8 cellular contexts compared by ENCODE assay signal in the genomic region with DNA sequence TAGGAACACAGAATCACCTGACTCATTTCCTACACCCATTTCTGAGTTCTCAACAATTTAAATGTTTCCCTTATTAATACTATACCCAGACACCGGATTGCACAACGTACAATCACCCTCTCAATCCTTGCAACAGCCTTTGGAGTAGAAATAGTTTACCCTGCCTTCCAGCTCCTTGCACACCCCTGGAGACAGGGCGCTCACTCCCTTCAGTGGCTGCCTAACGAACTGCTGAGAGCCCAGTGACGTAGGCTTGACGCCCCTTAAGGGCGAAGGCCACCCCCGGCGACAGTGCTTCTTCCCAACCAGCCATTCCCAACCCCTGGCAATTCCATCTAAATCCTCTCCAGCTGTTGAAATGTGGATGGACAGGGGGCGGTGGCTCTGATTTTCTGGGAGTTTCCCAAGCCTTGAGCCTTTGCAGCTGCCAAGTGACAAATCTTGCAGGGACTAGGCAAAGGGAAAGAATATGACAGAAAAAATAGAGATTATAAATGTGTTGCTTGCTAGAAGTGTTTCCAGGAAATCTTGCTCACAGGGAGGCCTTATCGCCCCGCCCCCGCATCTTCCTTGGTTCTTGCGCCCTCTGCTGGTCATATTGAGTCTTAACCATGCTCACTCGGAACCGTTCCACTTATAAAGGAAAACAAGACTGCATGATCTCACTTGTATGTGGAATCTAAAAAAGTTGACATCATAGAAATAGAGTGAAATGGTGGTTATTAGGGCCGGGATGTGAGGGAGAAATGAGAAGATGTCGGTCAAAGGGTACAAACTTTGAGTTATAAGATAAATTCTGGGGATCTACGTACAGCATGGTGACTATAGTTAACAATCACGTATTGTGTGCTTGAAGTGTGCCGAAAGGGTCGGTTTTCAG. TPM values are rescaled to one million over a fixed set of nuclear protein-coding genes. Genes with fewer than 3 reads are reported as not detected.
DNase-seq lines count a peak whose midpoint lies in the region; ATAC-seq and TF ChIP-seq lines count a peak whose summit lies in the region.

No MANE protein-coding gene starts in this region.

- peak; percentile 87 for TF ChIP-seq CTCF in Loucy (conservative IDR thresholded peaks at IDR 0.05; ENCODE audit: low read length)
- peak; percentile 97 for TF ChIP-seq CTCF in RWPE1 (conservative IDR thresholded peaks at IDR 0.05; ENCODE audit: low read depth)
- peak; percentile 80 for TF ChIP-seq CTCF in fibroblast of the aortic adventitia (IDR thresholded peaks at IDR 0.05; ENCODE audit: insufficient read depth, low read length)

- H3K9me2 ChIP-seq in Loucy (replicated peaks; ENCODE audit: low read depth, low read length): no peaks in the 10 kb centered on the region

- POLR2A ChIA-PET in RWPE1 (lab: Yijun Ruan, JAX; ENCODE audit: low non-redundant PET): no interaction called here

- no peaks in the 10 kb centered on the region for H3K9me3 ChIP-seq in Loucy (ENCODE audit: insufficient read depth, low read depth, low read length)

- H4K20me1 ChIP-seq in Loucy (ENCODE audit: insufficient read depth, low read length, poor library complexity, severe bottlenecking): no peaks in the 10 kb centered on the region

- no peaks in the 10 kb centered on the region for H3K79me2 ChIP-seq in Loucy (ENCODE audit: insufficient read depth, low read length)

- H3K9ac ChIP-seq in Loucy (ENCODE audit: low read depth, low read length, poor library complexity, severe bottlenecking): no peak overlapping the region

- no peaks in the 10 kb centered on the region for H3K36me3 ChIP-seq in Loucy (ENCODE audit: insufficient read depth, low read length)

- peak; percentile 27 for DNase-seq in GF-D8 (lab: John Stamatoyannopoulos, UW)
- DNase-seq in RWPE1 (ENCODE audit: low spot score): peak; percentile 93
- DNase-seq in activated T-helper 1 cell treated with anti-CD3 and anti-CD28 coated beads, Interleukin-2, amount 50 U/mL, for 16 hours (ENCODE audit: low read depth in 1 of 2, low spot score in 1 of 2): peak; percentile 55 to 66
- DNase-seq in fibroblast of the aortic adventitia (ENCODE audit: low read depth): peak; percentile 92
- DNase-seq in non-pigmented ciliary epithelial cell (ENCODE audit: low read depth): peak; percentile 57
- peak in 43 of 49 donors; percentile 5 to 75 (median 46) for DNase-seq in substantia nigra (lab: John Stamatoyannopoulos, UW)

- no peaks in the 10 kb centered on the region for H3F3A ChIP-seq in Loucy (ENCODE audit: low read depth)

- CTCF ChIA-PET in RWPE1 (lab: Yijun Ruan, JAX): interaction anchor here (0.6 to 4.5 kb wide), 14 partner anchors 10 to 284 kb away, joined by 3 to 49 read pairs (median 4); no protein-coding TSS in a partner anchor

- H3K27me3 ChIP-seq in Loucy (ENCODE audit: insufficient read depth, low read length, poor library complexity, severe bottlenecking): no peaks in the 10 kb centered on the region

- peak overlapping the region; percentile 76 for H2AFZ ChIP-seq in Loucy (ENCODE audit: low read length)

- H3K4me3 ChIP-seq in Loucy (ENCODE audit: low read length, poor library complexity, severe bottlenecking) (no peak overlapping the region), fibroblast of the aortic adventitia (ENCODE audit: low read depth, low read length) (no peak overlapping the region)

- no peak overlapping the region for H3K27ac ChIP-seq in RWPE1
- no peak overlapping the region for H3K27ac ChIP-seq in substantia nigra (ENCODE audit: low read depth, low read length, poor library complexity, severe bottlenecking)

- ATAC-seq in HG02623 (IDR thresholded peaks at IDR 0.05; ENCODE audit: unreplicated experiment): no peak

- H3K4me2 ChIP-seq in Loucy (ENCODE audit: low read depth, low read length, poor library complexity, severe bottlenecking): no peak overlapping the region

- H3K4me1 ChIP-seq in Loucy (ENCODE audit: insufficient read depth, low read length, poor library complexity, severe bottlenecking): no peaks in the 10 kb centered on the region

RNA-seq across cellular contexts. Expression of a gene that starts 7.6 kb away (rescaled TPM):
- 0.09 TPM in 1 of 2 replicates, not detected in the other for total RNA-seq in fibroblast of the aortic adventitia (ENCODE audit: low replicate concordance)

Comparison
In these comparisons a context has a peak if more than half of its experiments do, and no peak if none do; other contexts are left out.
1. DNase-seq: peak in every context shown above with its lines; median percentile 93 in RWPE1; 92 in fibroblast of the aortic adventitia; 60 in activated T-helper 1 cell treated with anti-CD3 and anti-CD28 coated beads, Interleukin-2, amount 50 U/mL, for 16 hours; 57 in non-pigmented ciliary epithelial cell; 46 in substantia nigra; 27 in GF-D8.